In genomic region chr1:156336242-156336641, GRCh38 we compare ENCODE assay signal across 1 cellular context.
TF ChIP-seq lines count a peak whose summit lies in the region.

No MANE protein-coding gene starts in this region.

TF ChIP-seq in IMR-90, 13 proteins besides CTCF, POLR2A, EP300 and RAD21:
- TF ChIP-seq USF2 (IDR thresholded peaks at IDR 0.05; ENCODE audit: low read depth, low read length) (no peak), NFE2L2 (IDR thresholded peaks at IDR 0.05; ENCODE audit: low read depth, low read length) (no peak), FOS (IDR thresholded peaks at IDR 0.05; ENCODE audit: low read depth, low read length) (no peak), BHLHE40 (IDR thresholded peaks at IDR 0.05; ENCODE audit: low read depth, low read length) (no peak), CHD1 (IDR thresholded peaks at IDR 0.05; ENCODE audit: low read depth, low read length) (no peak), RCOR1 (IDR thresholded peaks at IDR 0.05; ENCODE audit: insufficient replicate concordance, low read length) (no peak)
- TF ChIP-seq, protein P1, sequence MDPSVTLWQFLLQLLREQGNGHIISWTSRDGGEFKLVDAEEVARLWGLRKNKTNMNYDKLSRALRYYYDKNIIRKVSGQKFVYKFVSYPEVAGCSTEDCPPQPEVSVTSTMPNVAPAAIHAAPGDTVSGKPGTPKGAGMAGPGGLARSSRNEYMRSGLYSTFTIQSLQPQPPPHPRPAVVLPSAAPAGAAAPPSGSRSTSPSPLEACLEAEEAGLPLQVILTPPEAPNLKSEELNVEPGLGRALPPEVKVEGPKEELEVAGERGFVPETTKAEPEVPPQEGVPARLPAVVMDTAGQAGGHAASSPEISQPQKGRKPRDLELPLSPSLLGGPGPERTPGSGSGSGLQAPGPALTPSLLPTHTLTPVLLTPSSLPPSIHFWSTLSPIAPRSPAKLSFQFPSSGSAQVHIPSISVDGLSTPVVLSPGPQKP (IDR thresholded peaks at IDR 0.05; ENCODE audit: borderline replicate concordance, low read depth, low read length): no peak
TF ChIP-seq in IMR-90: peak in this region for 0.
